In the genomic region with DNA sequence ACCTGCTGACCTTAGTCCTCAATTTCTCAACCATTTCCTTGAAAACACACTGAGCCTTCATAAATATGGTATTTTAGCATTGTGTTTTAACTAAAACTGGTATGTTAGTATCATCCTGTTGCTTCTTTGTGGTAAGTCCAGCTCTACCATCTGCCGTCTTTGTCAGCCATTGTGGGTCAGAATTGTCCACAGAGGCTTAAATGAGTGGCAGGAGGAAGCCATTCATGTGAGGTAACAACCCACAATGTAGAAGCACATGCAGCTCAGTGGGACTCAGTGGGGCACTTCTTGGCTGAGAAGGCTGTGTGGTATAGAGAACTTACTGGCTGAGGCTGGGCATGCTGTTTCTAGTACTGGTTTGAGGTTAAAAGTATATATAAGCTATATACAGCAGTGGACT, we compare ENCODE assay signal across 27 cellular contexts.
"Had no signal": no experiment of that assay in that cellular context is flagged by ENCODE, and none has a peak within 500 bp of the region (broad histone marks: within the 10 kb centered on the region; RNA-seq: fewer than 3 reads in every experiment).

No MANE protein-coding gene starts in this region.

- ATAC-seq: left ventricle myocardium superior; natural killer cell; stimulated activated naive B cell treated with anti-CD40 and anti-IgM and Interleukin-4, amounts not matched to agents 10 μg/mL and 1 μg/mL and 100 μg/mL, for 72 hours had no signal

- H3K9me3 ChIP-seq: adrenal gland, ascending aorta, sigmoid colon, transverse colon, uterus had no signal

- H3K4me2 ChIP-seq: hepatocyte had no signal

- H3K9me3 Mint-ChIP-seq: activated T-cell treated with anti-CD3 and anti-CD28 coated beads, Interleukin-2, amount 50 U/mL, for 24 hours; natural killer cell had no signal

- H3K4me1 ChIP-seq: adrenal gland, transverse colon, uterus had no signal

- H3K27me3 ChIP-seq: adrenal gland, ascending aorta, hepatocyte, sigmoid colon, transverse colon, uterus had no signal

- H3K27me3 Mint-ChIP-seq: stimulated activated naive B cell treated with anti-CD40 and anti-IgM and Interleukin-4, amounts not matched to agents 10 μg/mL and 1 μg/mL and 100 μg/mL, for 72 hours had no signal

- DNase-seq: activated CD4-positive, alpha-beta T cell treated with anti-CD3 and anti-CD28 coated beads for 1 hour; activated CD8-positive, alpha-beta memory T cell treated with anti-CD3 and anti-CD28 coated beads, Interleukin-2, amount 50 U/mL, for 4 hours; activated naive CD4-positive, alpha-beta T cell; activated T-cell treated with anti-CD3 and anti-CD28 coated beads, Interleukin-2, amount 50 U/mL, for 24 hours; adrenal gland; central memory CD4-positive, alpha-beta T cell; dermis blood vessel endothelial cell; effector CD8-positive, alpha-beta T cell; erythroblast; glutamatergic neuron; kidney glomerular epithelial cell; left ventricle myocardium superior; mammary epithelial cell; natural killer cell; retina; sigmoid colon; stimulated activated CD4-positive, alpha-beta T cell treated with anti-CD3 and anti-CD28 coated beads, Interleukin-2, amount 100 ng/mL, for 48 hours; stimulated activated CD8-positive, alpha-beta memory T cell treated with anti-CD3 and anti-CD28 coated beads, Interleukin-4, amount 100 ng/mL, for 48 hours; stimulated activated naive B cell treated with anti-CD40 and anti-IgM and Interleukin-4, amounts not matched to agents 10 μg/mL and 1 μg/mL and 100 μg/mL, for 72 hours; transverse colon; uterus; WERI-Rb-1 had no signal

- H3K36me3 Mint-ChIP-seq: activated naive CD8-positive, alpha-beta T cell; mesothelial cell of epicardium; natural killer cell; stimulated activated naive B cell treated with anti-CD40 and anti-IgM and Interleukin-4, amounts not matched to agents 10 μg/mL and 1 μg/mL and 100 μg/mL, for 72 hours had no signal

- H3K79me2 ChIP-seq: hepatocyte had no signal

- H2AFZ ChIP-seq: hepatocyte had no signal

- H3K4me3 ChIP-seq: adrenal gland, ascending aorta, hepatocyte, sigmoid colon, transverse colon, uterus had no signal

- H3K4me3 Mint-ChIP-seq: activated naive CD8-positive, alpha-beta T cell; activated T-cell treated with anti-CD3 and anti-CD28 coated beads, Interleukin-2, amount 50 U/mL, for 24 hours; mesothelial cell of epicardium; natural killer cell; stimulated activated naive B cell treated with anti-CD40 and anti-IgM and Interleukin-4, amounts not matched to agents 10 μg/mL and 1 μg/mL and 100 μg/mL, for 72 hours had no signal

- H3K27ac Mint-ChIP-seq: activated naive CD8-positive, alpha-beta T cell; activated T-cell treated with anti-CD3 and anti-CD28 coated beads, Interleukin-2, amount 50 U/mL, for 24 hours; activated T-helper 2 cell treated with anti-CD3 and anti-CD28 coated beads, Interferon-gamma antibody, Interleukin-2, Interleukin-4, amounts not matched to agents 10 μg/mL and 5 μg/mL and 100 μg/mL, durations not matched to agents 14 hours and 24 hours and 36 hours; mesothelial cell of epicardium; natural killer cell; stimulated activated naive B cell treated with anti-CD40 and anti-IgM and Interleukin-4, amounts not matched to agents 10 μg/mL and 1 μg/mL and 100 μg/mL, for 72 hours had no signal

- H3K27ac ChIP-seq: adrenal gland, ascending aorta, hepatocyte, sigmoid colon, transverse colon, uterus, WERI-Rb-1 had no signal

- H3K4me1 Mint-ChIP-seq: natural killer cell had no signal

- H3K36me3 ChIP-seq: adrenal gland, ascending aorta, sigmoid colon, transverse colon, uterus, WERI-Rb-1 had no signal
